8 cellular contexts compared by ENCODE assay signal in genomic region chr13:40919901-40920300, GRCh38.
DNase-seq lines count a peak whose midpoint lies in the region; ATAC-seq, FAIRE-seq and TF ChIP-seq lines count a peak whose summit lies in the region.
"Not testable (repeated sequence)": the region's sequence is repeated elsewhere in the genome, so short reads cannot be mapped to it uniquely, and the experiment has no call there.

No MANE protein-coding gene starts in this region.

- not testable (repeated sequence) for H3K4me3 ChIP-seq in BLaER1; astrocyte (ENCODE audit: insufficient read depth, low read depth, low read length)
- H3K4me3 ChIP-seq in DOHH2 (ENCODE audit: low read length) (peak overlapping the region; percentile 87; the same call in 1 of the 2 replicates), PC-3 (ENCODE audit: low read length) (peak overlapping the region; percentile 84)

- not testable (repeated sequence) for BruUV-seq in PC-3 (replicated peaks; lab: Mats Ljungman, UMichigan)

- not testable (repeated sequence) for H3K9me3 ChIP-seq in BLaER1; DOHH2 (ENCODE audit: control insufficient read depth, insufficient read depth, low read length); PC-3 (ENCODE audit: low read length); astrocyte (ENCODE audit: insufficient read depth, low read depth, low read length)

- not testable (repeated sequence) for H3K9me2 ChIP-seq in DOHH2 (replicated peaks; ENCODE audit: control insufficient read depth, low read length); PC-3 (replicated peaks; ENCODE audit: low read length)

- H3K27ac ChIP-seq in BLaER1; DOHH2 (ENCODE audit: low read depth, low read length); PC-3 (ENCODE audit: low read length); astrocyte (ENCODE audit: low read depth, low read length): not testable (repeated sequence)

- not testable (repeated sequence) for FAIRE-seq in astrocyte (lab: Jason Lieb, UNC)

- not testable (repeated sequence) for H3K9ac ChIP-seq in BLaER1; PC-3 (ENCODE audit: low read length)
- H3K9ac ChIP-seq in astrocyte (ENCODE audit: low read length) = peak overlapping the region; percentile 86

- CTCF ChIA-PET in PC-3 (lab: Charles Lee) = interaction anchor here (1.0 kb wide), 1 partner anchor 130 kb away, joined by 5 read pairs; the partner anchor contains the start of gene SLC25A15
- CTCF ChIA-PET in activated CD8-positive, alpha-beta T cell treated with anti-CD3 and anti-CD28 coated beads, Interleukin-2, amount 10 ng/mL, durations not matched to agents 7 days and 5 days (lab: Charles Lee) = interaction anchor here (0.6 to 2.5 kb wide), 3 partner anchors 10 to 398 kb away, joined by 3 to 9 read pairs (median 3); no protein-coding TSS in a partner anchor

- not testable (repeated sequence) for H3K27me3 ChIP-seq in BLaER1; DOHH2 (ENCODE audit: control insufficient read depth, low read length); PC-3 (ENCODE audit: low read length); astrocyte (ENCODE audit: insufficient read depth, low read length)

- peaks cover 16% of the 10 kb centered on the region for H3K4me1 ChIP-seq in BLaER1
- H3K4me1 ChIP-seq in DOHH2 (ENCODE audit: control insufficient read depth, low read length) = peaks cover 17% of the 10 kb centered on the region
- not testable (repeated sequence) for H3K4me1 ChIP-seq in PC-3 (ENCODE audit: insufficient read depth, low read length); astrocyte (ENCODE audit: insufficient read depth, low read length)

- H3F3A ChIP-seq in DOHH2 (ENCODE audit: control insufficient read depth, insufficient read depth) = peaks cover 21% of the 10 kb centered on the region
- H3F3A ChIP-seq in PC-3 (ENCODE audit: low read length, unreplicated experiment) = not testable (repeated sequence)

- H3K4me1 Mint-ChIP-seq in activated CD8-positive, alpha-beta T cell treated with anti-CD3 and anti-CD28 coated beads, Interleukin-2, amount 10 ng/mL, durations not matched to agents 7 days and 5 days (ENCODE audit: low read depth) = peaks cover 19% of the 10 kb centered on the region
- H3K4me1 Mint-ChIP-seq in astrocyte (ENCODE audit: low read depth, unreplicated experiment) = not testable (repeated sequence)
- peaks cover 23 to 25% of the 10 kb centered on the region in 2 donors for H3K4me1 Mint-ChIP-seq in natural killer cell treated with Interleukin-12 subunit alpha and Interleukin-12 subunit beta and Interleukin-15 and Interleukin-18, amount 100 ng/mL, for 72 hours (ENCODE audit: low read depth in 2 of 2)
- peaks cover 35% of the 10 kb centered on the region for H3K4me1 Mint-ChIP-seq in stimulated activated memory B cell treated with anti-CD40 and anti-IgM and Interleukin-4, amounts not matched to agents 10 μg/mL and 1 μg/mL and 100 μg/mL, for 72 hours

- not testable (repeated sequence) for H3K27ac Mint-ChIP-seq in activated CD8-positive, alpha-beta T cell treated with anti-CD3 and anti-CD28 coated beads, Interleukin-2, amount 10 ng/mL, durations not matched to agents 7 days and 5 days; astrocyte (ENCODE audit: unreplicated experiment)
- H3K27ac Mint-ChIP-seq in natural killer cell treated with Interleukin-12 subunit alpha and Interleukin-12 subunit beta and Interleukin-15 and Interleukin-18, amount 100 ng/mL, for 72 hours = peak overlapping the region in 1 of 2 donors; percentile 95
- peak overlapping the region; percentile 88 for H3K27ac Mint-ChIP-seq in stimulated activated memory B cell treated with anti-CD40 and anti-IgM and Interleukin-4, amounts not matched to agents 10 μg/mL and 1 μg/mL and 100 μg/mL, for 72 hours

- not testable (repeated sequence) for H4K20me1 ChIP-seq in BLaER1; DOHH2 (ENCODE audit: control insufficient read depth, insufficient read depth, low read depth, low read length); PC-3 (ENCODE audit: low read length); astrocyte (ENCODE audit: insufficient read depth, low read length)

- H3K79me2 ChIP-seq in DOHH2 (ENCODE audit: control insufficient read depth, low read length) (peaks cover 49% of the 10 kb centered on the region), PC-3 (ENCODE audit: low read length) (peaks cover 31% of the 10 kb centered on the region), astrocyte (ENCODE audit: insufficient read depth, low read length) (peaks cover 16% of the 10 kb centered on the region)

- H3K4me2 ChIP-seq in BLaER1 (peak overlapping the region; percentile 77), DOHH2 (ENCODE audit: low read length) (peak overlapping the region; percentile 86), PC-3 (ENCODE audit: low read length) (peak overlapping the region; percentile 83), astrocyte (ENCODE audit: low read length) (peak overlapping the region; percentile 95)

- TF ChIP-seq CTCF in DOHH2 (IDR thresholded peaks at IDR 0.05; ENCODE audit: low read depth, low read length, poor library complexity, severe bottlenecking); PC-3 (conservative IDR thresholded peaks at IDR 0.05; ENCODE audit: low read depth, low read length); astrocyte (IDR thresholded peaks at IDR 0.05; ENCODE audit: insufficient read depth, low read depth, low read length): not testable (repeated sequence)

- not testable (repeated sequence) for H3K36me3 Mint-ChIP-seq in activated CD8-positive, alpha-beta T cell treated with anti-CD3 and anti-CD28 coated beads, Interleukin-2, amount 10 ng/mL, durations not matched to agents 7 days and 5 days (ENCODE audit: low read depth); astrocyte (ENCODE audit: low read depth, unreplicated experiment); natural killer cell treated with Interleukin-12 subunit alpha and Interleukin-12 subunit beta and Interleukin-15 and Interleukin-18, amount 100 ng/mL, for 72 hours; stimulated activated memory B cell treated with anti-CD40 and anti-IgM and Interleukin-4, amounts not matched to agents 10 μg/mL and 1 μg/mL and 100 μg/mL, for 72 hours

- H3K27me3 Mint-ChIP-seq in activated CD8-positive, alpha-beta T cell treated with anti-CD3 and anti-CD28 coated beads, Interleukin-2, amount 10 ng/mL, durations not matched to agents 7 days and 5 days (ENCODE audit: low read depth); astrocyte (ENCODE audit: low read depth, unreplicated experiment); natural killer cell treated with Interleukin-12 subunit alpha and Interleukin-12 subunit beta and Interleukin-15 and Interleukin-18, amount 100 ng/mL, for 72 hours; stimulated activated memory B cell treated with anti-CD40 and anti-IgM and Interleukin-4, amounts not matched to agents 10 μg/mL and 1 μg/mL and 100 μg/mL, for 72 hours: not testable (repeated sequence)

- not testable (repeated sequence) for H3K36me3 ChIP-seq in BLaER1; DOHH2 (ENCODE audit: control insufficient read depth, low read length); PC-3 (ENCODE audit: low read depth, low read length); astrocyte (ENCODE audit: insufficient read depth, low read length)

- H2AFZ ChIP-seq in PC-3 (ENCODE audit: low read length); astrocyte (ENCODE audit: low read depth, low read length): not testable (repeated sequence)

- peak overlapping the region; percentile 99 for H3K4me3 Mint-ChIP-seq in activated CD8-positive, alpha-beta T cell treated with anti-CD3 and anti-CD28 coated beads, Interleukin-2, amount 10 ng/mL, durations not matched to agents 7 days and 5 days
- H3K4me3 Mint-ChIP-seq in astrocyte (ENCODE audit: unreplicated experiment); stimulated activated memory B cell treated with anti-CD40 and anti-IgM and Interleukin-4, amounts not matched to agents 10 μg/mL and 1 μg/mL and 100 μg/mL, for 72 hours: not testable (repeated sequence)
- peak overlapping the region; percentile 94 for H3K4me3 Mint-ChIP-seq in natural killer cell treated with Interleukin-12 subunit alpha and Interleukin-12 subunit beta and Interleukin-15 and Interleukin-18, amount 100 ng/mL, for 72 hours

- not testable (repeated sequence) for DNase-seq in PC-3; activated CD8-positive, alpha-beta T cell treated with anti-CD3 and anti-CD28 coated beads, Interleukin-2, amount 10 ng/mL, durations not matched to agents 7 days and 5 days; astrocyte (ENCODE audit: low read depth); natural killer cell treated with Interleukin-12 subunit alpha and Interleukin-12 subunit beta and Interleukin-15 and Interleukin-18, amount 100 ng/mL, for 72 hours (ENCODE audit: low spot score)
- peak; percentile 11 for DNase-seq in fibroblast of peridontal ligament (ENCODE audit: extremely low read depth)

- H3K9me3 Mint-ChIP-seq in activated CD8-positive, alpha-beta T cell treated with anti-CD3 and anti-CD28 coated beads, Interleukin-2, amount 10 ng/mL, durations not matched to agents 7 days and 5 days (ENCODE audit: insufficient read depth); astrocyte (ENCODE audit: unreplicated experiment); natural killer cell treated with Interleukin-12 subunit alpha and Interleukin-12 subunit beta and Interleukin-15 and Interleukin-18, amount 100 ng/mL, for 72 hours; stimulated activated memory B cell treated with anti-CD40 and anti-IgM and Interleukin-4, amounts not matched to agents 10 μg/mL and 1 μg/mL and 100 μg/mL, for 72 hours: not testable (repeated sequence)

- POLR2A ChIA-PET in PC-3 (lab: Charles Lee; ENCODE audit: unreplicated experiment) = not testable (repeated sequence)
- POLR2A ChIA-PET in activated CD8-positive, alpha-beta T cell treated with anti-CD3 and anti-CD28 coated beads, Interleukin-2, amount 10 ng/mL, durations not matched to agents 7 days and 5 days (lab: Charles Lee) = interaction anchor here (1.4 kb wide), 1 partner anchor 9 kb away, joined by 5 read pairs; no protein-coding TSS in a partner anchor

- not testable (repeated sequence) for ATAC-seq in PC-3; activated CD8-positive, alpha-beta T cell treated with anti-CD3 and anti-CD28 coated beads, Interleukin-2, amount 10 ng/mL, durations not matched to agents 7 days and 5 days; natural killer cell treated with Interleukin-12 subunit alpha and Interleukin-12 subunit beta and Interleukin-15 and Interleukin-18, amount 100 ng/mL, for 72 hours; stimulated activated memory B cell treated with anti-CD40 and anti-IgM and Interleukin-4, amounts not matched to agents 10 μg/mL and 1 μg/mL and 100 μg/mL, for 72 hours

- intact Hi-C loops in PC-3 (cut with micrococcal nuclease) = loop anchor here (2.0 to 5.0 kb wide), 2 partner anchors 141 to 143 kb away; partner anchors contain the start of gene WBP4
